ENCODE assay signal across 27 cellular contexts in the genomic region with DNA sequence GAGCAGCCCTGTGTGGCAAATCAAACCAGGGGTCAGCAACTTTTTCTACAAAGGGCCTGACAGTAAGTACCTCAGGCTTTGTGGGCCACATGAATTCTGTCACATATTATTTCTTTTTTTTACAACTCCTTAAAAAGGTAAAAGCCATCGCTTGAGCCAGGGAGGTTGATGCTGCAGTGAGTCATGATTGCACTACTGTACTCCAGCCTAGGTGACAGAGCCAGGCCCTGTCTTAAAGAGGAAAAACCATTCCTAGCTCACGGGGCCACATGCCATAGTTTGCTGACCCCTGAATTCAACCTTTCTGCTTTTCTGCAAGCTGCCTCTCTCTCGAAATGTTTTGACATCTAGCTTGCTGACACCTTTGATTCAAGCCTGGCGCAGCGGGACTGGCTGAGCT. TPM values are rescaled to one million over a fixed set of nuclear protein-coding genes. Genes with fewer than 3 reads are reported as not detected.
DNase-seq lines count a peak whose midpoint lies in the region; ATAC-seq and TF ChIP-seq lines count a peak whose summit lies in the region.
"Had no signal": no experiment of that assay in that cellular context is flagged by ENCODE, and none has a peak within 500 bp of the region (broad histone marks: within the 10 kb centered on the region; RNA-seq: fewer than 3 reads in every experiment).

No MANE protein-coding gene starts in this region.

- H3K4me2 ChIP-seq in parathyroid adenoma (ENCODE audit: low read length) (peak overlapping the region; percentile 9), PC-9 (no peak overlapping the region)

- CTCF ChIA-PET in PC-9 (lab: Charles Lee) = no interaction called here

- H2AFZ ChIP-seq in parathyroid adenoma = no peak overlapping the region
- H2AFZ ChIP-seq in PC-9 = no peak overlapping the region

- H4K20me1 ChIP-seq in PC-9 (ENCODE audit: insufficient read depth) = no peaks in the 10 kb centered on the region

- H3K4me3 ChIP-seq in heart right ventricle (no peak overlapping the region), esophagus squamous epithelium (no peak overlapping the region), parathyroid adenoma (ENCODE audit: low read depth, low read length) (no peak overlapping the region), upper lobe of right lung (no peak overlapping the region), PC-9 (no peak overlapping the region)
- H3K4me3 ChIP-seq: body of pancreas had no signal

- H3K9me3 ChIP-seq in heart right ventricle (no peaks in the 10 kb centered on the region), esophagus squamous epithelium (no peaks in the 10 kb centered on the region), parathyroid adenoma (ENCODE audit: control insufficient read depth, low read length) (no peaks in the 10 kb centered on the region), upper lobe of right lung (no peaks in the 10 kb centered on the region), PC-9 (ENCODE audit: insufficient read depth, low read depth) (no peaks in the 10 kb centered on the region)
- H3K9me3 ChIP-seq: body of pancreas had no signal

- no peaks in the 10 kb centered on the region for H3K9me2 ChIP-seq in PC-9 (ENCODE audit: insufficient read depth)

- H3K27ac ChIP-seq in heart right ventricle (peak overlapping the region; percentile 40 to 88 (median 66)), esophagus squamous epithelium (peak overlapping the region in 3 of 4 donors; percentile 39 to 76 (median 68)), parathyroid adenoma (peak overlapping the region; percentile 72), upper lobe of right lung (peak overlapping the region; percentile 4), PC-9 (no peak overlapping the region)
- H3K27ac ChIP-seq: body of pancreas, HL-60, WERI-Rb-1 had no signal

- intact Hi-C loops in heart right ventricle (cut with DNase I) = loop anchor here in 4 of 10 donors (5.0 to 10.0 kb wide), 2 partner anchors 52 to 54 kb away; a partner anchor contains a TSS
- intact Hi-C loops in Right ventricle myocardium inferior (cut with DNase I) = loop anchor here (5.0 kb wide), 2 partner anchors 54 to 94 kb away; a partner anchor contains a TSS
- intact Hi-C loops in esophagus squamous epithelium (cut with DNase I) = no loop called here
- intact Hi-C loops in upper lobe of right lung (cut with DNase I) = no loop called here
- intact Hi-C loops in PC-9 (cut with micrococcal nuclease; ENCODE audit: unreplicated experiment) = loop anchor here (5.0 kb wide), 1 partner anchor 119 kb away; no protein-coding TSS in a partner anchor

- H3K4me1 ChIP-seq in heart right ventricle = peaks cover 25 to 89% (median 65%) of the 10 kb centered on the region in 9 donors
- peaks cover 0 to 42% (median 8%) of the 10 kb centered on the region in 3 donors for H3K4me1 ChIP-seq in esophagus squamous epithelium
- H3K4me1 ChIP-seq in parathyroid adenoma = peaks cover 25% of the 10 kb centered on the region
- H3K4me1 ChIP-seq in upper lobe of right lung = peaks cover 17% of the 10 kb centered on the region
- no peaks in the 10 kb centered on the region for H3K4me1 ChIP-seq in PC-9 (replicated peaks; ENCODE audit: insufficient read depth)
- H3K4me1 ChIP-seq: body of pancreas had no signal

- no peaks in the 10 kb centered on the region for H3K79me2 ChIP-seq in parathyroid adenoma
- no peaks in the 10 kb centered on the region for H3K79me2 ChIP-seq in PC-9 (ENCODE audit: low read depth)

- peaks cover 0 to 92% (median 32%) of the 10 kb centered on the region in 9 donors for H3K36me3 ChIP-seq in heart right ventricle
- H3K36me3 ChIP-seq in esophagus squamous epithelium = peaks cover 7 to 96% (median 13%) of the 10 kb centered on the region in 3 donors
- no peaks in the 10 kb centered on the region for H3K36me3 ChIP-seq in parathyroid adenoma (ENCODE audit: control insufficient read depth, insufficient read depth, low read length)
- H3K36me3 ChIP-seq in upper lobe of right lung = peaks cover 66% of the 10 kb centered on the region
- H3K36me3 ChIP-seq in PC-9 (ENCODE audit: low read depth) = no peaks in the 10 kb centered on the region

- no peak for TF ChIP-seq POLR2A in esophagus squamous epithelium (IDR thresholded peaks at IDR 0.05)

- no peak for ATAC-seq in heart right ventricle
- no peak for ATAC-seq in Right ventricle myocardium inferior
- ATAC-seq in upper lobe of right lung = no peak
- ATAC-seq in stimulated activated naive CD8-positive, alpha-beta T cell treated with anti-CD3 and anti-CD28 coated beads, Interleukin-15, Interleukin-2, amounts not matched to agents 100 U/mL and 50 U/mL, for 24 hours = no peak
- ATAC-seq: activated naive CD8-positive, alpha-beta T cell treated with anti-CD3 and anti-CD28 coated beads, Interleukin-2, amount 50 U/mL, for 24 hours; body of pancreas; left lobe of liver had no signal

- TF ChIP-seq CTCF in heart right ventricle (IDR thresholded peaks at IDR 0.05) = no peak
- TF ChIP-seq CTCF in esophagus squamous epithelium (IDR thresholded peaks at IDR 0.05) = no peak
- no peak for TF ChIP-seq CTCF in parathyroid adenoma (IDR thresholded peaks at IDR 0.05)
- TF ChIP-seq CTCF in upper lobe of right lung (IDR thresholded peaks at IDR 0.05) = no peak
- TF ChIP-seq CTCF in PC-9 (conservative IDR thresholded peaks at IDR 0.05) = no peak

- H3K9ac ChIP-seq in parathyroid adenoma = no peak overlapping the region

- DNase-seq in heart right ventricle (no peak), Right ventricle myocardium inferior (ENCODE audit: missing footprints) (no peak), esophagus squamous epithelium (lab: John Stamatoyannopoulos, UW) (no peak), upper lobe of right lung (no peak), PC-9 (no peak)
- DNase-seq in stimulated activated CD4-positive, alpha-beta T cell treated with anti-CD3 and anti-CD28 coated beads, Interleukin-2, amount 100 ng/mL, for 24 hours = no peak
- no peak for DNase-seq in stimulated activated naive CD8-positive, alpha-beta T cell treated with anti-CD3 and anti-CD28 coated beads, Interleukin-15, Interleukin-2, amounts not matched to agents 100 U/mL and 50 U/mL, for 24 hours
- DNase-seq: activated CD4-positive, alpha-beta T cell treated with anti-CD3 and anti-CD28 coated beads, Interleukin-2, amount 10 ng/mL, durations not matched to agents 24 days and 14 days; activated naive CD8-positive, alpha-beta T cell treated with anti-CD3 and anti-CD28 coated beads, Interleukin-2, amount 50 U/mL, for 24 hours; activated T-cell treated with anti-CD3 and anti-CD28 coated beads, Interleukin-2, amount 50 U/mL, for 48 hours; body of pancreas; Calu3; DMS79 treated with DMSO at 0.1 percent for 48 hours; effector CD4-positive, alpha-beta T cell; HCEC 1CT; hypothalamus; naive B cell; NCI-H1694 treated with DMSO at 0.1 percent for 48 hours; retina; SIG-M5; stimulated activated naive CD4-positive, alpha-beta T cell; SW 1271; T1000; WERI-Rb-1 had no signal

- POLR2A ChIA-PET in PC-9 (lab: Charles Lee; ENCODE audit: unreplicated experiment) = interaction anchor here (0.6 kb wide), 1 partner anchor 95 kb away, joined by 3 read pairs; no protein-coding TSS in a partner anchor

- H3F3A ChIP-seq in PC-9 (ENCODE audit: insufficient read depth, low read depth) = no peaks in the 10 kb centered on the region; the same call in 1 of the 2 replicates

- BruUV-seq in PC-9 (replicated peaks; lab: Mats Ljungman, UMichigan) = no TSS peak

- 63 to 70% methylated on average over 5 of the region's 5 CpGs for WGBS in heart right ventricle, 2 donors
- WGBS in esophagus squamous epithelium, 2 donors = 42 to 62% methylated on average over 2 to 3 of the region's 5 CpGs

- H3K27me3 ChIP-seq in heart right ventricle (no peaks in the 10 kb centered on the region), esophagus squamous epithelium (no peaks in the 10 kb centered on the region), parathyroid adenoma (ENCODE audit: control insufficient read depth, insufficient read depth, low read length) (no peaks in the 10 kb centered on the region), upper lobe of right lung (no peaks in the 10 kb centered on the region), PC-9 (ENCODE audit: insufficient read depth, low read depth) (no peaks in the 10 kb centered on the region)
- H3K27me3 ChIP-seq: body of pancreas had no signal

RNA-seq across cellular contexts. Expression of a gene that starts 55.1 kb away (rescaled TPM):
- 10 to 100 TPM; 50.2 to 88.6 (median 59.1) TPM for total RNA-seq in heart right ventricle
- polyA plus RNA-seq in heart right ventricle = 10 to 100 TPM; 25.5 to 34.5 TPM
- total RNA-seq in Right ventricle myocardium inferior = 76.4 TPM
- 100 to 1,000 TPM in 3 of 4 donors, 10 to 100 TPM in 1; 67.2 to 142 (median 114) TPM for total RNA-seq in esophagus squamous epithelium
- 257 TPM for total RNA-seq in upper lobe of right lung
- 122 and 139 TPM in 2 replicates for total RNA-seq in PC-9 (2021)

Comparison
In these comparisons a context has a peak if more than half of its experiments do, and no peak if none do; other contexts are left out.
1. intact Hi-C loops: an anchor here in Right ventricle myocardium inferior (5.0 kb wide) and PC-9 (5.0 kb wide); none called in esophagus squamous epithelium and upper lobe of right lung.